23 cellular contexts compared by ENCODE assay signal in the genomic region with DNA sequence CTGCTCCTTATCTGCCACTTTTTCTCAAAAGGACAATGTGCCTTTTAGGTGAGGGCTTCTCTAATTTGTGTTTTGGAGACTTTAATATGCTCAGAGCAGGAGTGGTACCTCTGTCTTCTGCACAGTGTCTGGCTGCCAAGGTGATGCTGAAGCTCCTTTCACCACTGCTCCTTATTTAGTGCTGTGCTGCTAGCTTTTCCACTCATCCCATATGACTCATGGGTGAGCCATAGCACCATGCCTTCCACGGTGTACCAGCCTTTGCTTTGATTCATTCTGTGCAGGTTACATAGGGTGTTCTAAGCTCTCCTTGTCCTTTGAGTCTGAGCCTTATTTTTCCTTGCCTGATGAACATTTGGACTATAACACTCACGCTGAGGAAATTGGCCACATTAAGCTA.
DNase-seq lines count a peak whose midpoint lies in the region; TF ChIP-seq lines count a peak whose summit lies in the region.
"Had no signal": no experiment of that assay in that cellular context is flagged by ENCODE, and none has a peak within 500 bp of the region (broad histone marks: within the 10 kb centered on the region; RNA-seq: fewer than 3 reads in every experiment).

No MANE protein-coding gene starts in this region.

- H3K4me1 ChIP-seq in osteoblast (ENCODE audit: insufficient read depth, low read length), result no peaks in the 10 kb centered on the region
- H3K4me1 ChIP-seq: pancreas had no signal

- H3K79me2 ChIP-seq in osteoblast (ENCODE audit: insufficient read depth, low read length), result no peaks in the 10 kb centered on the region

- H3K27me3 ChIP-seq in osteoblast (ENCODE audit: insufficient read depth, low read length), result no peaks in the 10 kb centered on the region
- H3K27me3 ChIP-seq: pancreas had no signal

- H2AFZ ChIP-seq in osteoblast (ENCODE audit: low read length), result no peak overlapping the region

- H3K36me3 ChIP-seq in osteoblast (ENCODE audit: insufficient read depth, low read length), result no peaks in the 10 kb centered on the region
- H3K36me3 ChIP-seq: pancreas had no signal

- H3K9me3 ChIP-seq in osteoblast (ENCODE audit: low read depth, low read length), result no peaks in the 10 kb centered on the region
- H3K9me3 ChIP-seq: pancreas had no signal

- in situ Hi-C loops in KBM-7 (cut with MboI; ENCODE audit: low pct_unique_long_range_greater_than_20kb, low sequenced_read_pairs), result no loop called here

- peak; percentile 3 for DNase-seq in GM03348 (ENCODE audit: low spot score)
- peak; percentile 58 for DNase-seq in M059J (ENCODE audit: low read depth)
- DNase-seq in epithelial cell of esophagus (ENCODE audit: low read depth), result peak; percentile 88
- DNase-seq in osteoblast (ENCODE audit: insufficient read length, low spot score, missing footprints), result peak; percentile 0
- no peak for DNase-seq in NCI-H2171 treated with DMSO at 0.1 percent for 48 hours (lab: John Stamatoyannopoulos, UW)
- DNase-seq in KBM-7, result no peak
- no peak for DNase-seq in cortex of kidney (lab: John Stamatoyannopoulos, UW)
- DNase-seq in foreskin melanocyte, result no peak
- DNase-seq: activated CD8-positive, alpha-beta T cell treated with anti-CD3 and anti-CD28 coated beads for 36 hours; activated naive CD4-positive, alpha-beta T cell treated with anti-CD3 and anti-CD28 coated beads, Interleukin-2, amount 10 ng/mL, durations not matched to agents 7 days and 5 days; activated T-cell treated with anti-CD3 and anti-CD28 coated beads, Interleukin-2, amount 50 U/mL, for 4 hours; cerebellar nuclear complex; effector CD8-positive, alpha-beta T cell; KG1; NCI-H1092 treated with DMSO at 0.1 percent for 48 hours; NCI-H2081 treated with DMSO at 0.1 percent for 48 hours; NCI-H524; pancreas; SHP77 treated with DMSO at 0.1 percent for 48 hours; stimulated activated naive CD4-positive, alpha-beta T cell; T-helper 17 cell; trophoblast cell had no signal

- no peaks in the 10 kb centered on the region for H4K20me1 ChIP-seq in osteoblast (ENCODE audit: insufficient read depth, low read length)

- no peak overlapping the region for H3K4me3 ChIP-seq in epithelial cell of esophagus (ENCODE audit: low read length)
- no peak overlapping the region for H3K4me3 ChIP-seq in osteoblast (ENCODE audit: insufficient read depth, low read length)
- H3K4me3 ChIP-seq: lung, pancreas had no signal

- TF ChIP-seq CTCF in epithelial cell of esophagus (IDR thresholded peaks at IDR 0.05; ENCODE audit: insufficient read depth, low read depth, low read length, missing control alignments) (no peak), osteoblast (IDR thresholded peaks at IDR 0.05; ENCODE audit: extremely low read depth, low read depth, low read length) (no peak)

- no peak overlapping the region for H3K27ac ChIP-seq in osteoblast (ENCODE audit: low read depth, low read length)
- H3K27ac ChIP-seq: pancreas had no signal

- no peak overlapping the region for H3K4me2 ChIP-seq in osteoblast (ENCODE audit: insufficient read depth, low read length)

Comparison
In these comparisons a context has a peak if more than half of its experiments do, and no peak if none do; other contexts are left out.
1. DNase-seq: peak in GM03348 (single experiment), M059J (single experiment), epithelial cell of esophagus (single experiment) and osteoblast (single experiment); none in NCI-H2171 treated with DMSO at 0.1 percent for 48 hours (single experiment), KBM-7 (single experiment), cortex of kidney (single experiment) and foreskin melanocyte (single experiment).